ENCODE assay signal across 1 cellular context in genomic region chr4:153520871-153521329, GRCh38.
A peak's percentile ranks its signal among the peaks of the same experiment; 100 is the strongest.
TF ChIP-seq lines count a peak whose summit lies in the region.

No MANE protein-coding gene starts in this region.

TF ChIP-seq in GM12878, 131 proteins besides CTCF, POLR2A, EP300 and RAD21 (continued from another document and continues in another):
- TF ChIP-seq RCOR1 (conservative IDR thresholded peaks at IDR 0.05; ENCODE audit: low read depth, low read length), result no peak
- TF ChIP-seq FOS (IDR thresholded peaks at IDR 0.05; ENCODE audit: borderline replicate concordance, extremely low read depth, insufficient read length), result no peak
- TF ChIP-seq SUZ12 (IDR thresholded peaks at IDR 0.05; ENCODE audit: unreplicated experiment), result no peak
- no peak for TF ChIP-seq CHD4 (IDR thresholded peaks at IDR 0.05)
- no peak for TF ChIP-seq BCLAF1 (IDR thresholded peaks at IDR 0.05)
- TF ChIP-seq HDAC6 (IDR thresholded peaks at IDR 0.05; ENCODE audit: unreplicated experiment), result no peak
- TF ChIP-seq IKZF1 (conservative IDR thresholded peaks at IDR 0.05), result peak; percentile 88
- no peak; the same call in 1 of the 2 replicates for TF ChIP-seq ZNF24 (IDR thresholded peaks at IDR 0.05)
- TF ChIP-seq E2F8 (IDR thresholded peaks at IDR 0.05; ENCODE audit: low read depth, partially characterized antibody), result no peak
- no peak for TF ChIP-seq PBX3 (IDR thresholded peaks at IDR 0.05; ENCODE audit: insufficient replicate concordance, low read depth, low read length)
- peak; percentile 99 for TF ChIP-seq MEF2B (IDR thresholded peaks at IDR 0.05; ENCODE audit: partially characterized antibody, poor library complexity, severe bottlenecking)
- peak; percentile 81 for TF ChIP-seq NBN (IDR thresholded peaks at IDR 0.05)
- no peak for TF ChIP-seq NRF1 (conservative IDR thresholded peaks at IDR 0.05; ENCODE audit: low read depth, low read length)
- TF ChIP-seq BCL3 (IDR thresholded peaks at IDR 0.05; ENCODE audit: borderline replicate concordance, insufficient read depth, low read depth, low read length, poor library complexity, severe bottlenecking), result peak; percentile 86
- TF ChIP-seq ZBED1 (IDR thresholded peaks at IDR 0.05; ENCODE audit: borderline replicate concordance), result no peak; the same call in 1 of the 2 replicates
- no peak for TF ChIP-seq SUPT20H (IDR thresholded peaks at IDR 0.05; ENCODE audit: borderline replicate concordance, control insufficient read depth, low read depth, low read length)
- TF ChIP-seq E2F4 (IDR thresholded peaks at IDR 0.05; ENCODE audit: low read depth, low read length), result no peak
- TF ChIP-seq BHLHE40 (IDR thresholded peaks at IDR 0.05; ENCODE audit: borderline replicate concordance in 1 of 2, low read depth in 2 of 2, low read length in 1 of 2), result peak; percentile 36 to 38; a peak in 2 of 4 replicates
- no peak for TF ChIP-seq MYB (IDR thresholded peaks at IDR 0.05; ENCODE audit: borderline replicate concordance, low read depth, low read length)
- TF ChIP-seq HDGF (IDR thresholded peaks at IDR 0.05), result no peak; the same call in none of the 2 replicates
- peak; percentile 79; the same call in 1 of the 2 replicates for TF ChIP-seq SPI1 (IDR thresholded peaks at IDR 0.05; ENCODE audit: borderline replicate concordance, insufficient read depth, low read depth, low read length)
- no peak for TF ChIP-seq PML (IDR thresholded peaks at IDR 0.05; ENCODE audit: low read length)
- TF ChIP-seq TCF12 (IDR thresholded peaks at IDR 0.05; ENCODE audit: low read depth, low read length), result peak; percentile 86
- no peak; the same call in 1 of the 2 replicates for TF ChIP-seq SMC3 (IDR thresholded peaks at IDR 0.05; ENCODE audit: borderline replicate concordance, low read length)
- TF ChIP-seq ATF3 (IDR thresholded peaks at IDR 0.05; ENCODE audit: borderline replicate concordance, extremely low read depth, low read depth, low read length), result no peak
- no peak for TF ChIP-seq ELK1 (IDR thresholded peaks at IDR 0.05; ENCODE audit: low read depth, low read length)
- no peak; the same call in 2 of the 3 replicates for TF ChIP-seq POU2F2 (IDR thresholded peaks at IDR 0.05; ENCODE audit: borderline replicate concordance, low read depth, low read length)
- peak; percentile 37; the same call in 1 of the 2 replicates for TF ChIP-seq ZNF687 (IDR thresholded peaks at IDR 0.05)
- TF ChIP-seq SIN3A (IDR thresholded peaks at IDR 0.05; ENCODE audit: low read depth, low read length), result no peak
- 0 out of 2 replicates have a peak, but pooled peaks have one; percentile 48 for TF ChIP-seq IRF4 (IDR thresholded peaks at IDR 0.05; ENCODE audit: low read depth, low read length)
- TF ChIP-seq SMARCA5 (IDR thresholded peaks at IDR 0.05), result peak; percentile 23; the same call in 1 of the 2 replicates
- TF ChIP-seq POLR2AphosphoS5 (IDR thresholded peaks at IDR 0.05; ENCODE audit: low read length), result no peak; the same call in 1 of the 2 replicates
- TF ChIP-seq CBX5 (IDR thresholded peaks at IDR 0.05; ENCODE audit: low read depth), result no peak
- no peak for TF ChIP-seq HDAC2 (IDR thresholded peaks at IDR 0.05)
- TF ChIP-seq MXI1 (IDR thresholded peaks at IDR 0.05; ENCODE audit: low read depth, low read length), result no peak; the same call in 1 of the 2 replicates
- TF ChIP-seq MEF2A (IDR thresholded peaks at IDR 0.05; ENCODE audit: insufficient read depth, low read depth, low read length), result no peak
- no peak for TF ChIP-seq KDM1A (IDR thresholded peaks at IDR 0.05; ENCODE audit: borderline replicate concordance)
- no peak for TF ChIP-seq CBX3 (IDR thresholded peaks at IDR 0.05; ENCODE audit: borderline replicate concordance, low read depth)
- TF ChIP-seq MAX (IDR thresholded peaks at IDR 0.05; ENCODE audit: low read depth, low read length), result no peak
- no peak for TF ChIP-seq TCF3 (IDR thresholded peaks at IDR 0.05; ENCODE audit: borderline replicate concordance, insufficient read depth, low read depth, low read length)
- TF ChIP-seq JUND (IDR thresholded peaks at IDR 0.05; ENCODE audit: low read depth, low read length), result no peak
- no peak for TF ChIP-seq STAT3 (IDR thresholded peaks at IDR 0.05; ENCODE audit: low read depth, low read length)
- no peak for TF ChIP-seq EZH2 (IDR thresholded peaks at IDR 0.05; ENCODE audit: borderline replicate concordance, control insufficient read depth, low read depth, low read length)
